Comparison of ENCODE assay signal across 26 cellular contexts in genomic region chr5:116289276-116289675, GRCh38.
DNase-seq lines count a peak whose midpoint lies in the region; ATAC-seq, FAIRE-seq and TF ChIP-seq lines count a peak whose summit lies in the region.
"Had no signal": no experiment of that assay in that cellular context is flagged by ENCODE, and none has a peak within 500 bp of the region (broad histone marks: within the 10 kb centered on the region; RNA-seq: fewer than 3 reads in every experiment).

No MANE protein-coding gene starts in this region.

- CTCF ChIA-PET in T-cell (lab: Charles Lee): interaction anchor here in 1 of 2 donors (0.9 kb wide), 1 partner anchor 11 kb away, joined by 3 read pairs; no protein-coding TSS in a partner anchor

- POLR2A ChIA-PET in T-cell (lab: Charles Lee): no interaction called here

- H3K9ac ChIP-seq in kidney (ENCODE audit: low read length in 2 of 2): no peak overlapping the region

- H3K4me3 Mint-ChIP-seq in T-cell: no peak overlapping the region
- H3K4me3 Mint-ChIP-seq: activated B cell treated with CpG ODN at 0.5 μM for 24 hours; activated naive CD8-positive, alpha-beta T cell treated with anti-CD3 and anti-CD28 coated beads, Interleukin-2, amount 50 U/mL, for 24 hours; activated T-helper 17 cell treated with anti-CD3 and anti-CD28 coated beads, Interleukin-2, amount 50 U/mL, for 72 hours; natural killer cell treated with Interleukin-12 subunit alpha and Interleukin-12 subunit beta and Interleukin-15 and Interleukin-18, amount 100 ng/mL, for 72 hours; T-helper 17 cell had no signal

- no peaks in the 10 kb centered on the region for H3K27me3 Mint-ChIP-seq in T-cell
- H3K27me3 Mint-ChIP-seq: activated B cell treated with CpG ODN at 0.5 μM for 24 hours; activated naive CD8-positive, alpha-beta T cell treated with anti-CD3 and anti-CD28 coated beads, Interleukin-2, amount 50 U/mL, for 24 hours; activated T-helper 17 cell treated with anti-CD3 and anti-CD28 coated beads, Interleukin-2, amount 50 U/mL, for 72 hours; IgD-negative memory B cell; natural killer cell treated with Interleukin-12 subunit alpha and Interleukin-12 subunit beta and Interleukin-15 and Interleukin-18, amount 100 ng/mL, for 72 hours; T-helper 17 cell had no signal

- TF ChIP-seq CTCF in LNCaP clone FGC (IDR thresholded peaks at IDR 0.05; ENCODE audit: control insufficient read depth, extremely low read depth, insufficient read depth) (0 out of 2 replicates have a peak, but pooled peaks have one; percentile 7), choroid plexus epithelial cell (conservative IDR thresholded peaks at IDR 0.05; ENCODE audit: low read depth, low read length) (peak; percentile 30), kidney (IDR thresholded peaks at IDR 0.05; ENCODE audit: borderline replicate concordance, extremely low read depth, insufficient read depth) (peak; percentile 18), tibial artery (IDR thresholded peaks at IDR 0.05) (no peak)

- FAIRE-seq in kidney (lab: Jason Lieb, UNC): no peak

- DNase-seq in ELR (ENCODE audit: low read depth): peak; percentile 20
- DNase-seq in LNCaP clone FGC (ENCODE audit: low read depth): no peak
- DNase-seq in choroid plexus epithelial cell (ENCODE audit: low read depth): no peak
- DNase-seq in kidney: no peak
- DNase-seq in tibial artery: no peak
- no peak for DNase-seq in foreskin melanocyte
- DNase-seq in T-cell: no peak
- DNase-seq: activated B cell treated with CpG ODN at 0.5 μM for 24 hours; activated naive CD8-positive, alpha-beta T cell treated with anti-CD3 and anti-CD28 coated beads, Interleukin-2, amount 50 U/mL, for 24 hours; AML-193; GF-D8; heart left ventricle; kidney glomerular epithelial cell; mesenchymal stem cell; NCI-H187; NCI-H345; SIG-M5; stimulated activated CD4-positive, alpha-beta T cell treated with anti-CD3 and anti-CD28 coated beads, Interleukin-4, amount 100 ng/mL, for 1 hour; T-helper 17 cell; uterus had no signal

- H3K9me3 Mint-ChIP-seq in T-cell: peaks cover 8 to 33% (median 21%) of the 10 kb centered on the region in 3 donors

- H3K27ac ChIP-seq in kidney (ENCODE audit: low read depth in 2 of 2, low read length in 2 of 2) (no peak overlapping the region), tibial artery (no peak overlapping the region)
- H3K27ac ChIP-seq: heart left ventricle, prostate gland, skin epidermis, uterus had no signal

- intact Hi-C loops in kidney (cut with DNase I): no loop called here
- intact Hi-C loops in tibial artery (cut with DNase I; ENCODE audit: low total_unique reads): no loop called here

- H3K36me3 ChIP-seq in kidney (ENCODE audit: control insufficient read depth in 1 of 2, insufficient read depth in 2 of 2, low read length in 2 of 2) (no peaks in the 10 kb centered on the region), tibial artery (peaks cover 5 to 12% (median 5%) of the 10 kb centered on the region in 3 donors)
- H3K36me3 ChIP-seq: prostate gland, uterus had no signal

- ATAC-seq in GM21786 (IDR thresholded peaks at IDR 0.05; ENCODE audit: unreplicated experiment) (no peak), T-cell (replicated peaks in 1 of 4) (no peak)
- ATAC-seq: activated naive CD8-positive, alpha-beta T cell treated with anti-CD3 and anti-CD28 coated beads, Interleukin-2, amount 50 U/mL, for 24 hours; activated T-helper 17 cell treated with anti-CD3 and anti-CD28 coated beads, Interleukin-2, amount 50 U/mL, for 72 hours; heart left ventricle; natural killer cell treated with Interleukin-12 subunit alpha and Interleukin-12 subunit beta and Interleukin-15 and Interleukin-18, amount 100 ng/mL, for 72 hours; T-helper 17 cell had no signal

- peaks cover 85% of the 10 kb centered on the region for H3K36me3 Mint-ChIP-seq in T-cell

- H3K4me1 Mint-ChIP-seq in T-cell: no peaks in the 10 kb centered on the region
- H3K4me1 Mint-ChIP-seq: activated B cell treated with CpG ODN at 0.5 μM for 24 hours; activated naive CD8-positive, alpha-beta T cell treated with anti-CD3 and anti-CD28 coated beads, Interleukin-2, amount 50 U/mL, for 24 hours; activated T-helper 17 cell treated with anti-CD3 and anti-CD28 coated beads, Interleukin-2, amount 50 U/mL, for 72 hours; IgD-negative memory B cell; T-helper 17 cell had no signal

- H3K9me3 ChIP-seq in kidney (ENCODE audit: control insufficient read depth in 1 of 2, low read length in 2 of 2) (no peaks in the 10 kb centered on the region), tibial artery (peaks cover 0 to 19% (median 9%) of the 10 kb centered on the region in 3 donors)
- H3K9me3 ChIP-seq: prostate gland, uterus had no signal

- no peak overlapping the region for H3K4me3 ChIP-seq in LNCaP clone FGC (ENCODE audit: low read depth, low read length)
- H3K4me3 ChIP-seq in choroid plexus epithelial cell (ENCODE audit: low read depth, low read length): no peak overlapping the region
- H3K4me3 ChIP-seq in kidney (ENCODE audit: low read length in 2 of 2): no peak overlapping the region
- no peak overlapping the region for H3K4me3 ChIP-seq in tibial artery
- H3K4me3 ChIP-seq: heart left ventricle, prostate gland, skin epidermis, uterus had no signal

- no peak overlapping the region for H3K27ac Mint-ChIP-seq in T-cell
- H3K27ac Mint-ChIP-seq: activated B cell treated with CpG ODN at 0.5 μM for 24 hours; activated naive CD8-positive, alpha-beta T cell treated with anti-CD3 and anti-CD28 coated beads, Interleukin-2, amount 50 U/mL, for 24 hours; activated T-helper 17 cell treated with anti-CD3 and anti-CD28 coated beads, Interleukin-2, amount 50 U/mL, for 72 hours; natural killer cell treated with Interleukin-12 subunit alpha and Interleukin-12 subunit beta and Interleukin-15 and Interleukin-18, amount 100 ng/mL, for 72 hours; T-helper 17 cell had no signal

- H3K4me1 ChIP-seq in kidney (ENCODE audit: control insufficient read depth in 1 of 2, insufficient read depth in 1 of 2, low read depth in 1 of 2, low read length in 2 of 2) (no peaks in the 10 kb centered on the region), tibial artery (no peaks in the 10 kb centered on the region)
- H3K4me1 ChIP-seq: heart left ventricle, prostate gland, uterus had no signal

- no peaks in the 10 kb centered on the region for H3K27me3 ChIP-seq in tibial artery
- H3K27me3 ChIP-seq: heart left ventricle, uterus had no signal

Comparison
In these comparisons a context has a peak if more than half of its experiments do, and no peak if none do; other contexts are left out.
1. CTCF ChIP-seq: peak in LNCaP clone FGC (single experiment), choroid plexus epithelial cell (single experiment) and kidney (single experiment); none in tibial artery (0 of 2).